Comparison of ENCODE assay signal across 21 cellular contexts in genomic region chr2:231565915-231566594, GRCh38. TPM values are rescaled to one million over a fixed set of nuclear protein-coding genes. Genes with fewer than 3 reads are reported as not detected.
DNase-seq lines count a peak whose midpoint lies in the region; ATAC-seq, FAIRE-seq and TF ChIP-seq lines count a peak whose summit lies in the region.
"Had no signal": no experiment of that assay in that cellular context is flagged by ENCODE, and none has a peak within 500 bp of the region (broad histone marks: within the 10 kb centered on the region; RNA-seq: fewer than 3 reads in every experiment).

No MANE protein-coding gene starts in this region.

- H3K4me3 ChIP-seq in HepG2 (replicated peaks in 1 of 3; ENCODE audit: insufficient read depth in 1 of 3, low read depth in 2 of 3, low read length in 3 of 3) = no peak overlapping the region
- no peak overlapping the region for H3K4me3 ChIP-seq in right lobe of liver
- H3K4me3 ChIP-seq in iPS-18a (ENCODE audit: low read length) = no peak overlapping the region
- no peak overlapping the region for H3K4me3 ChIP-seq in prostate gland
- H3K4me3 ChIP-seq in transverse colon = no peak overlapping the region
- H3K4me3 ChIP-seq: SJCRH30 had no signal

- no peak for FAIRE-seq in HepG2 (lab: Jason Lieb, UNC)

- H3K4me1 ChIP-seq in HepG2 (ENCODE audit: insufficient read depth, low read length) = no peaks in the 10 kb centered on the region
- no peaks in the 10 kb centered on the region for H3K4me1 ChIP-seq in right lobe of liver
- peaks cover 18% of the 10 kb centered on the region for H3K4me1 ChIP-seq in iPS-18a (ENCODE audit: control insufficient read depth, low read depth, low read length)
- H3K4me1 ChIP-seq in prostate gland (replicated peaks) = no peaks in the 10 kb centered on the region
- H3K4me1 ChIP-seq in transverse colon = no peaks in the 10 kb centered on the region
- H3K4me1 ChIP-seq: SJCRH30 had no signal

- 11% methylated on average over 3 of the region's 3 CpGs for WGBS in HepG2 (ENCODE audit: low lambda C conversion rate)
- WGBS in right lobe of liver (ENCODE audit: insufficient coverage, low coverage, low lambda C conversion rate, missing lambda C conversion rate) = 27% methylated on average over 2 of the region's 3 CpGs
- WGBS in prostate gland = 51% methylated on average over 3 of the region's 3 CpGs
- WGBS in transverse colon (ENCODE audit: low coverage in 1 of 2), 2 donors = 64 to 100% methylated on average over 1 to 3 of the region's 3 CpGs

- H2AFZ ChIP-seq in HepG2 (ENCODE audit: low read length) = no peak overlapping the region

- no peak for ATAC-seq in HepG2
- no peak for ATAC-seq in right lobe of liver
- no peak for ATAC-seq in HG02981 (IDR thresholded peaks at IDR 0.05; ENCODE audit: unreplicated experiment)
- ATAC-seq: HCT116, Panc1 had no signal

- no peaks in the 10 kb centered on the region for H3K36me3 ChIP-seq in HepG2 (replicated peaks in 1 of 2; ENCODE audit: control insufficient read depth in 1 of 2, insufficient read depth in 2 of 2, low read length in 2 of 2)
- no peaks in the 10 kb centered on the region for H3K36me3 ChIP-seq in right lobe of liver
- no peaks in the 10 kb centered on the region for H3K36me3 ChIP-seq in iPS-18a (ENCODE audit: control insufficient read depth, low read depth, low read length)
- no peaks in the 10 kb centered on the region for H3K36me3 ChIP-seq in prostate gland
- H3K36me3 ChIP-seq in transverse colon = no peaks in the 10 kb centered on the region
- H3K36me3 ChIP-seq: SJCRH30 had no signal

- CTCF ChIA-PET in HepG2 (lab: Yijun Ruan, JAX; ENCODE audit: low intra/inter-chr PET ratio, low total read pairs) = no interaction called here

- BruUV-seq in HepG2 (replicated peaks; lab: Mats Ljungman, UMichigan) = no TSS peak

- TF ChIP-seq CTCF in HepG2 (CRISPR knock-in tag; IDR thresholded peaks at IDR 0.05) (no peak), right lobe of liver (IDR thresholded peaks at IDR 0.05) (no peak), prostate gland (IDR thresholded peaks at IDR 0.05) (no peak), transverse colon (IDR thresholded peaks at IDR 0.05) (no peak)

- no peak for TF ChIP-seq EP300 in HepG2 (IDR thresholded peaks at IDR 0.05; ENCODE audit: low read depth in 2 of 2, low read length in 2 of 2)
- TF ChIP-seq EP300 in HepG2 (CRISPR knock-in tag; IDR thresholded peaks at IDR 0.05; ENCODE audit: borderline replicate concordance) = no peak
- no peak for TF ChIP-seq EP300 in transverse colon (IDR thresholded peaks at IDR 0.05; ENCODE audit: low read depth)

- intact Hi-C loops in HepG2 (cut with micrococcal nuclease; ENCODE audit: unreplicated experiment) = no loop called here
- intact Hi-C loops in right lobe of liver (cut with DNase I) = no loop called here
- intact Hi-C loops in prostate gland (cut with DNase I) = no loop called here
- intact Hi-C loops in transverse colon (cut with DNase I; ENCODE audit: low total_unique reads) = no loop called here

- H3K27ac ChIP-seq in HepG2 (ENCODE audit: extremely low read length, insufficient read depth, low read length) = no peak overlapping the region
- no peak overlapping the region for H3K27ac ChIP-seq in right lobe of liver
- no peak overlapping the region for H3K27ac ChIP-seq in iPS-18a (ENCODE audit: low read length)
- no peak overlapping the region for H3K27ac ChIP-seq in prostate gland
- H3K27ac ChIP-seq in transverse colon = no peak overlapping the region
- H3K27ac ChIP-seq: 22Rv1, SJCRH30 had no signal

- H3K9me3 ChIP-seq in HepG2 (ENCODE audit: low read length) (no peaks in the 10 kb centered on the region), right lobe of liver (no peaks in the 10 kb centered on the region), iPS-18a (ENCODE audit: control insufficient read depth, low read depth, low read length) (no peaks in the 10 kb centered on the region), prostate gland (no peaks in the 10 kb centered on the region), transverse colon (no peaks in the 10 kb centered on the region)
- H3K9me3 ChIP-seq: SJCRH30 had no signal

- no peak overlapping the region for H3K4me2 ChIP-seq in HepG2 (ENCODE audit: low read depth, low read length)

- H3K79me2 ChIP-seq in HepG2 (ENCODE audit: insufficient read depth, low read length) = no peaks in the 10 kb centered on the region

- TF ChIP-seq RAD21 in HepG2 (CRISPR knock-in tag; IDR thresholded peaks at IDR 0.05) = no peak

- DNase-seq in DMS 273 (lab: John Stamatoyannopoulos, UW; ENCODE audit: unreplicated experiment) (peak; percentile 60), DMS 273 treated with DMSO at 0.1 percent for 48 hours (lab: John Stamatoyannopoulos, UW) (no peak), HepG2 (ENCODE audit: low spot score) (no peak), right lobe of liver (no peak), prostate gland (ENCODE audit: low spot score) (no peak), transverse colon (no peak)
- DNase-seq: AML-193, GF-D8, KG1, MV-4-11, NCI-H1417, NCI-H1930, NCI-H446 treated with DMSO at 0.1 percent for 48 hours, SJCRH30 had no signal

- POLR2A ChIA-PET in HepG2 (lab: Yijun Ruan, JAX) = no interaction called here

- TF ChIP-seq POLR2A in HepG2 (IDR thresholded peaks at IDR 0.05; ENCODE audit: insufficient read depth in 1 of 2, low read depth in 2 of 2, low read length in 2 of 2) (no peak), right lobe of liver (IDR thresholded peaks at IDR 0.05) (no peak), prostate gland (IDR thresholded peaks at IDR 0.05) (no peak), transverse colon (IDR thresholded peaks at IDR 0.05) (no peak)

- no peaks in the 10 kb centered on the region for H4K20me1 ChIP-seq in HepG2 (ENCODE audit: insufficient read depth, low read length)

- H3K27me3 ChIP-seq in HepG2 (ENCODE audit: control insufficient read depth in 1 of 2, insufficient read depth in 2 of 2, low read length in 2 of 2) (peaks cover 0 to 14% of the 10 kb centered on the region in 2 experiments; a peak in 1 of 5 replicates), right lobe of liver (no peaks in the 10 kb centered on the region), iPS-18a (ENCODE audit: control insufficient read depth, insufficient read depth, low read length) (no peaks in the 10 kb centered on the region), prostate gland (replicated peaks; ENCODE audit: insufficient read depth) (no peaks in the 10 kb centered on the region), transverse colon (no peaks in the 10 kb centered on the region)
- H3K27me3 ChIP-seq: SJCRH30 had no signal

- H3K9ac ChIP-seq in HepG2 (ENCODE audit: insufficient read depth, low read depth, low read length) (no peak overlapping the region), iPS-18a (ENCODE audit: low read length) (peak overlapping the region; percentile 40)

- in situ Hi-C loops in HepG2 (cut with HindIII; ENCODE audit: extremely low pct_ligation_motif_present, low pct_unique_long_range_greater_than_20kb) (no loop called here), transverse colon (cut with MboI; ENCODE audit: low pct_ligation_motif_present in 1 of 4, low pct_unique_long_range_greater_than_20kb in 1 of 4, low sequenced_read_pairs in 3 of 4) (no loop called here)

RNA-seq across cellular contexts. Expression of gene TEX44, which starts 26.6 kb away (rescaled TPM):
- total RNA-seq in HepG2 (2016; rRNA removed; fragmentation: Illumina TruSeq; extraction: Trizol) (not detected in 2 replicates), right lobe of liver (not detected), prostate gland (10 to 100 TPM in 1 of 2 donors, not detected in 1; 10.6 TPM), transverse colon (not detected)
- not detected in 2 replicates for total RNA-seq in HepG2 (2016; cell fraction: cytosol; rRNA removed; fragmentation: Illumina TruSeq; extraction: Trizol; ENCODE audit: low read depth)
- not detected in 2 replicates for total RNA-seq in HepG2 (2016; cell fraction: insoluble cytoplasmic fraction; rRNA removed; fragmentation: Illumina TruSeq; extraction: Trizol)
- total RNA-seq in HepG2 (2016; cell fraction: membrane; rRNA removed; fragmentation: Illumina TruSeq; extraction: Trizol) = not detected in 2 replicates
- not detected in 2 replicates for total RNA-seq in HepG2 (2016; cell fraction: nucleus; rRNA removed; fragmentation: Illumina TruSeq; extraction: Trizol)
- not detected in 2 replicates for polyA plus RNA-seq in HepG2 (2011; rRNA removed)
- polyA plus RNA-seq in HepG2 (2011; cell fraction: cytosol; rRNA removed) = not detected in 2 replicates
- polyA plus RNA-seq in HepG2 (2011; cell fraction: nucleus; rRNA removed) = not detected in 2 replicates
- not detected in 2 replicates for polyA plus RNA-seq in HepG2 (2012)
- polyA plus RNA-seq in HepG2 (2016; cell fraction: cytosol; fragmentation: Illumina TruSeq; extraction: Trizol; ENCODE audit: low read depth) = not detected in 2 replicates
- polyA plus RNA-seq in HepG2 (2016; cell fraction: insoluble cytoplasmic fraction; fragmentation: Illumina TruSeq; extraction: Trizol; ENCODE audit: low read depth) = not detected in 2 replicates
- not detected in 2 replicates for polyA plus RNA-seq in HepG2 (2016; cell fraction: membrane; fragmentation: Illumina TruSeq; extraction: Trizol; ENCODE audit: low read depth)
- not detected in 2 replicates for polyA plus RNA-seq in HepG2 (2016; cell fraction: nucleus; fragmentation: Illumina TruSeq; extraction: Trizol; ENCODE audit: insufficient read depth, low read depth)
- not detected in 2 replicates for polyA minus RNA-seq in HepG2 (2011; rRNA and poly(A)+ RNA removed; ENCODE audit: low replicate concordance)
- polyA minus RNA-seq in HepG2 (2011; cell fraction: cytosol; rRNA and poly(A)+ RNA removed) = not detected in 2 replicates
- not detected in 2 replicates for polyA minus RNA-seq in HepG2 (2011; cell fraction: nucleus; rRNA and poly(A)+ RNA removed)
- total RNA-seq: Daoy, SJCRH30 had no signal
- polyA plus RNA-seq: CD14-positive monocyte had no signal

RNA-seq across cellular contexts. Expression of gene NMUR1, which starts 35.8 kb away (rescaled TPM):
- not detected in 2 replicates for total RNA-seq in HepG2 (2016; rRNA removed; fragmentation: Illumina TruSeq; extraction: Trizol)
- not detected in 2 replicates for total RNA-seq in HepG2 (2016; cell fraction: cytosol; rRNA removed; fragmentation: Illumina TruSeq; extraction: Trizol; ENCODE audit: low read depth)
- not detected in 2 replicates for total RNA-seq in HepG2 (2016; cell fraction: insoluble cytoplasmic fraction; rRNA removed; fragmentation: Illumina TruSeq; extraction: Trizol)
- not detected in 2 replicates for total RNA-seq in HepG2 (2016; cell fraction: membrane; rRNA removed; fragmentation: Illumina TruSeq; extraction: Trizol)
- not detected in 2 replicates for total RNA-seq in HepG2 (2016; cell fraction: nucleus; rRNA removed; fragmentation: Illumina TruSeq; extraction: Trizol)
- polyA plus RNA-seq in HepG2 (2011; rRNA removed) = not detected in 2 replicates
- polyA plus RNA-seq in HepG2 (2011; cell fraction: cytosol; rRNA removed) = not detected in 2 replicates
- not detected in 2 replicates for polyA plus RNA-seq in HepG2 (2011; cell fraction: nucleus; rRNA removed)
- not detected in 2 replicates for polyA plus RNA-seq in HepG2 (2012)
- not detected in 2 replicates for polyA plus RNA-seq in HepG2 (2016; cell fraction: cytosol; fragmentation: Illumina TruSeq; extraction: Trizol; ENCODE audit: low read depth)
- not detected in 2 replicates for polyA plus RNA-seq in HepG2 (2016; cell fraction: insoluble cytoplasmic fraction; fragmentation: Illumina TruSeq; extraction: Trizol; ENCODE audit: low read depth)
- polyA plus RNA-seq in HepG2 (2016; cell fraction: membrane; fragmentation: Illumina TruSeq; extraction: Trizol; ENCODE audit: low read depth) = not detected in 2 replicates
- not detected in 2 replicates for polyA plus RNA-seq in HepG2 (2016; cell fraction: nucleus; fragmentation: Illumina TruSeq; extraction: Trizol; ENCODE audit: insufficient read depth, low read depth)
- not detected in 2 replicates for polyA minus RNA-seq in HepG2 (2011; rRNA and poly(A)+ RNA removed; ENCODE audit: low replicate concordance)
- polyA minus RNA-seq in HepG2 (2011; cell fraction: cytosol; rRNA and poly(A)+ RNA removed) = not detected in 2 replicates
- not detected in 2 replicates for polyA minus RNA-seq in HepG2 (2011; cell fraction: nucleus; rRNA and poly(A)+ RNA removed)
- total RNA-seq in right lobe of liver = under 1 TPM; 0.11 to 0.66 (median 0.36) TPM
- total RNA-seq in prostate gland = 1 to 10 TPM; 1.1 to 4.3 TPM
- 1 to 10 TPM in 1 of 4 donors, under 1 TPM in 2, not detected in 1; 0.32 to 2.2 (median 0.55) TPM for total RNA-seq in transverse colon
- total RNA-seq: Daoy, SJCRH30 had no signal
- polyA plus RNA-seq: CD14-positive monocyte had no signal
